ENCODE assay signal across 7 cellular contexts in genomic region chr12:75724307-75724706, GRCh38.
DNase-seq lines count a peak whose midpoint lies in the region; TF ChIP-seq lines count a peak whose summit lies in the region.
"Not testable (repeated sequence)": the region's sequence is repeated elsewhere in the genome, so short reads cannot be mapped to it uniquely, and the experiment has no call there.

No MANE protein-coding gene starts in this region.

- not testable (repeated sequence) for H3K79me1 ChIP-seq in mesenchymal stem cell (replicated peaks; ENCODE audit: low read length, poor library complexity, severe bottlenecking)

- H2BK5ac ChIP-seq in mesenchymal stem cell (ENCODE audit: low read depth, low read length, poor library complexity, severe bottlenecking) = peak overlapping the region; percentile 66

- not testable (repeated sequence) for H4K20me1 ChIP-seq in GM23248 (ENCODE audit: insufficient read depth); osteoblast (ENCODE audit: insufficient read depth, low read length)

- not testable (repeated sequence) for H2BK15ac ChIP-seq in mesenchymal stem cell (ENCODE audit: low read depth, poor library complexity, severe bottlenecking)

- WGBS in GM23248 (ENCODE audit: low coverage in 1 of 2, low lambda C conversion rate in 2 of 2, missing lambda C conversion rate in 2 of 2), 2 experiments = 85 to 88% methylated on average over 9 to 11 of the region's 11 CpGs
- 72% methylated on average over 8 of the region's 11 CpGs for WGBS in mesenchymal stem cell

- H3K4me3 ChIP-seq in GM23248; colonic mucosa; mesenchymal stem cell (ENCODE audit: insufficient read depth in 1 of 2, low read depth in 1 of 2, low read length in 2 of 2); osteoblast (ENCODE audit: insufficient read depth, low read length); stomach smooth muscle (ENCODE audit: low read length in 2 of 2): not testable (repeated sequence)
- peak overlapping the region; percentile 48 for H3K4me3 ChIP-seq in adipocyte (ENCODE audit: low read length)

- peaks cover 49% of the 10 kb centered on the region for H3K4me1 Mint-ChIP-seq in glutamatergic neuron (ENCODE audit: low read depth, unreplicated experiment)

- not testable (repeated sequence) for H3K79me2 ChIP-seq in GM23248 (ENCODE audit: insufficient read depth); osteoblast (ENCODE audit: insufficient read depth, low read length)

- not testable (repeated sequence) for H3K36me3 Mint-ChIP-seq in glutamatergic neuron (ENCODE audit: unreplicated experiment)

- not testable (repeated sequence) for H3K4ac ChIP-seq in mesenchymal stem cell (ENCODE audit: low read depth in 1 of 2, low read length in 2 of 2)

- TF ChIP-seq CTCF in colonic mucosa (IDR thresholded peaks at IDR 0.05); glutamatergic neuron (IDR thresholded peaks at IDR 0.05; ENCODE audit: partially characterized antibody, unreplicated experiment); osteoblast (IDR thresholded peaks at IDR 0.05; ENCODE audit: extremely low read depth, low read depth, low read length): not testable (repeated sequence)

- H3K14ac ChIP-seq in mesenchymal stem cell (ENCODE audit: low read length in 2 of 2) = not testable (repeated sequence)

- peak overlapping the region; percentile 75 for H3K27ac Mint-ChIP-seq in glutamatergic neuron (ENCODE audit: unreplicated experiment)

- peak overlapping the region; percentile 32 for H3K4me3 Mint-ChIP-seq in glutamatergic neuron (ENCODE audit: unreplicated experiment)

- H3K9me3 ChIP-seq in GM23248 (ENCODE audit: low read depth); adipocyte (ENCODE audit: control insufficient read depth, low read length); colonic mucosa; mesenchymal stem cell (ENCODE audit: control insufficient read depth, low read length); osteoblast (ENCODE audit: low read depth, low read length); stomach smooth muscle (ENCODE audit: control insufficient read depth in 2 of 2, low read length in 2 of 2): not testable (repeated sequence)

- peak overlapping the region; percentile 56; the same call in 1 of the 2 replicates for H3K27ac ChIP-seq in GM23248
- peak overlapping the region; percentile 20 for H3K27ac ChIP-seq in colonic mucosa
- peak overlapping the region; percentile 96 for H3K27ac ChIP-seq in mesenchymal stem cell (ENCODE audit: low read length, poor library complexity, severe bottlenecking)
- peak overlapping the region; percentile 85 for H3K27ac ChIP-seq in osteoblast (ENCODE audit: low read depth, low read length)
- peak overlapping the region; percentile 76 for H3K27ac ChIP-seq in stomach smooth muscle (ENCODE audit: low read length)

- H3K4me1 ChIP-seq in GM23248 (ENCODE audit: insufficient read depth) = peaks cover 51% of the 10 kb centered on the region
- peaks cover 47% of the 10 kb centered on the region for H3K4me1 ChIP-seq in adipocyte (ENCODE audit: control insufficient read depth, insufficient read depth, low read length)
- H3K4me1 ChIP-seq in colonic mucosa; mesenchymal stem cell (ENCODE audit: control insufficient read depth, insufficient read depth, low read depth, low read length): not testable (repeated sequence)
- H3K4me1 ChIP-seq in osteoblast (ENCODE audit: insufficient read depth, low read length) = peaks cover 40% of the 10 kb centered on the region
- peaks cover 38% of the 10 kb centered on the region for H3K4me1 ChIP-seq in stomach smooth muscle (ENCODE audit: control insufficient read depth, insufficient read depth, low read length)

- peak overlapping the region; percentile 69 for H2AK5ac ChIP-seq in mesenchymal stem cell (ENCODE audit: low read length, severe bottlenecking)

- H3K9me2 ChIP-seq in GM23248 (ENCODE audit: insufficient read depth) = not testable (repeated sequence)

- not testable (repeated sequence) for H3K18ac ChIP-seq in mesenchymal stem cell (ENCODE audit: low read depth in 1 of 2, low read length in 2 of 2)

- not testable (repeated sequence) for H3K23ac ChIP-seq in mesenchymal stem cell (ENCODE audit: low read length in 2 of 2)

- H4K91ac ChIP-seq in mesenchymal stem cell (ENCODE audit: low read length) = not testable (repeated sequence)

- intact Hi-C loops in colonic mucosa (cut with DNase I) = not testable (repeated sequence)

- H4K8ac ChIP-seq in mesenchymal stem cell (ENCODE audit: low read length) = not testable (repeated sequence)

- not testable (repeated sequence) for H2AFZ ChIP-seq in GM23248; mesenchymal stem cell (ENCODE audit: low read depth, low read length)
- peak overlapping the region; percentile 73 for H2AFZ ChIP-seq in osteoblast (ENCODE audit: low read length)

- not testable (repeated sequence) for H2BK12ac ChIP-seq in mesenchymal stem cell (ENCODE audit: low read length in 2 of 2)

- peaks cover 40% of the 10 kb centered on the region for H3F3A ChIP-seq in GM23248 (ENCODE audit: insufficient read depth)

- not testable (repeated sequence) for H3K27me3 ChIP-seq in GM23248 (replicated peaks; ENCODE audit: insufficient read depth); adipocyte (replicated peaks; ENCODE audit: control insufficient read depth, insufficient read depth, low read length); colonic mucosa; mesenchymal stem cell (ENCODE audit: control insufficient read depth in 1 of 2, insufficient read depth in 1 of 2, low read length in 2 of 2); osteoblast (ENCODE audit: insufficient read depth, low read length); stomach smooth muscle (ENCODE audit: control insufficient read depth in 1 of 2, insufficient read depth in 2 of 2, low read length in 2 of 2)

- H3K36me3 ChIP-seq in GM23248 (ENCODE audit: low read depth); adipocyte (ENCODE audit: control insufficient read depth, insufficient read depth, low read length, severe bottlenecking); colonic mucosa; mesenchymal stem cell (ENCODE audit: control insufficient read depth in 1 of 2, insufficient read depth in 2 of 2, low read depth in 1 of 2, low read length in 2 of 2); osteoblast (ENCODE audit: insufficient read depth, low read length); stomach smooth muscle (ENCODE audit: control insufficient read depth in 2 of 2, insufficient read depth in 2 of 2, low read length in 2 of 2): not testable (repeated sequence)

- not testable (repeated sequence) for H3K27me3 Mint-ChIP-seq in glutamatergic neuron (ENCODE audit: unreplicated experiment)

- not testable (repeated sequence) for H3K9me3 Mint-ChIP-seq in glutamatergic neuron (ENCODE audit: unreplicated experiment)

- not testable (repeated sequence) for DNase-seq in GM23248; adipocyte (ENCODE audit: low read depth); colonic mucosa; glutamatergic neuron; mesenchymal stem cell; osteoblast (ENCODE audit: insufficient read length, low spot score, missing footprints)

- not testable (repeated sequence) for H3K9ac ChIP-seq in GM23248; colonic mucosa (ENCODE audit: low read depth in 2 of 2, low read length in 2 of 2); stomach smooth muscle (ENCODE audit: low read length in 2 of 2)
- H3K9ac ChIP-seq in adipocyte (ENCODE audit: low read length) (peak overlapping the region; percentile 53), mesenchymal stem cell (ENCODE audit: low read length) (peak overlapping the region; percentile 71)

- not testable (repeated sequence) for H2BK120ac ChIP-seq in mesenchymal stem cell (ENCODE audit: low read depth, low read length)

- H3K4me2 ChIP-seq in GM23248 (ENCODE audit: unreplicated experiment) (peak overlapping the region; percentile 49), osteoblast (ENCODE audit: insufficient read depth, low read length) (peak overlapping the region; percentile 79)
- H3K4me2 ChIP-seq in mesenchymal stem cell (ENCODE audit: low read length, poor library complexity, severe bottlenecking) = not testable (repeated sequence)

- in situ Hi-C loops in GM23248 (cut with MboI) = not testable (repeated sequence)

Comparison
In these comparisons a context has a peak if more than half of its experiments do, and no peak if none do; other contexts are left out.
1. H3K27ac ChIP-seq: peak in every context shown above with its lines; median percentile 96 in mesenchymal stem cell; 85 in osteoblast; 76 in stomach smooth muscle; 56 in GM23248; 20 in colonic mucosa.